8 cellular contexts compared by ENCODE assay signal in genomic region chr1:227762231-227762911, GRCh38.
A peak's percentile ranks its signal among the peaks of the same experiment; 100 is the strongest.
DNase-seq lines count a peak whose midpoint lies in the region; ATAC-seq and TF ChIP-seq lines count a peak whose summit lies in the region.

No MANE protein-coding gene starts in this region.

- TF ChIP-seq CTCF in GM12873 (IDR thresholded peaks at IDR 0.05; ENCODE audit: insufficient read depth, low read depth, low read length, missing control alignments) (peak; percentile 89), tibial artery (IDR thresholded peaks at IDR 0.05) (peak; percentile 69 to 82)

- no peak overlapping the region for H3K27ac ChIP-seq in tibial artery

- ATAC-seq in HG02678 (IDR thresholded peaks at IDR 0.05; ENCODE audit: unreplicated experiment) = peak; percentile 90

- H3K36me3 Mint-ChIP-seq in activated naive CD4-positive, alpha-beta T cell treated with anti-CD3 and anti-CD28 coated beads, Interleukin-2, amount 10 ng/mL, durations not matched to agents 7 days and 5 days = peaks cover 51% of the 10 kb centered on the region

- H3K4me3 Mint-ChIP-seq in activated naive CD4-positive, alpha-beta T cell treated with anti-CD3 and anti-CD28 coated beads, Interleukin-2, amount 10 ng/mL, durations not matched to agents 7 days and 5 days = peak overlapping the region; percentile 6

- CTCF ChIA-PET in activated naive CD4-positive, alpha-beta T cell treated with anti-CD3 and anti-CD28 coated beads, Interleukin-2, amount 10 ng/mL, durations not matched to agents 7 days and 5 days (lab: Charles Lee) = interaction anchor here (0.5 to 2.3 kb wide), 18 partner anchors 8 to 1983 kb away, joined by 3 to 13 read pairs (median 4); no protein-coding TSS in a partner anchor

- peaks cover 96% of the 10 kb centered on the region for H3K4me1 Mint-ChIP-seq in activated naive CD4-positive, alpha-beta T cell treated with anti-CD3 and anti-CD28 coated beads, Interleukin-2, amount 10 ng/mL, durations not matched to agents 7 days and 5 days

- H3K9me3 ChIP-seq in tibial artery = no peaks in the 10 kb centered on the region

- peak; percentile 63 for DNase-seq in NCI-H1105 (lab: John Stamatoyannopoulos, UW)
- DNase-seq in SKM-1 (lab: John Stamatoyannopoulos, UW; ENCODE audit: unreplicated experiment) = peak; percentile 83
- peak; percentile 95 for DNase-seq in activated naive CD4-positive, alpha-beta T cell treated with anti-CD3 and anti-CD28 coated beads, Interleukin-2, amount 10 ng/mL, durations not matched to agents 7 days and 5 days
- peak; percentile 77 for DNase-seq in glomerular visceral epithelial cell (ENCODE audit: extremely low spot score)
- DNase-seq in pons (ENCODE audit: low spot score) = peak; percentile 65
- peak; percentile 72 to 85 for DNase-seq in tibial artery

- peak overlapping the region; percentile 93 for H3K27ac Mint-ChIP-seq in activated naive CD4-positive, alpha-beta T cell treated with anti-CD3 and anti-CD28 coated beads, Interleukin-2, amount 10 ng/mL, durations not matched to agents 7 days and 5 days

- H3K27me3 ChIP-seq in tibial artery = no peaks in the 10 kb centered on the region

- H3K27me3 Mint-ChIP-seq in activated naive CD4-positive, alpha-beta T cell treated with anti-CD3 and anti-CD28 coated beads, Interleukin-2, amount 10 ng/mL, durations not matched to agents 7 days and 5 days = no peaks in the 10 kb centered on the region

- H3K9me3 Mint-ChIP-seq in activated naive CD4-positive, alpha-beta T cell treated with anti-CD3 and anti-CD28 coated beads, Interleukin-2, amount 10 ng/mL, durations not matched to agents 7 days and 5 days = no peaks in the 10 kb centered on the region

- peaks cover 27 to 71% (median 38%) of the 10 kb centered on the region in 3 donors for H3K36me3 ChIP-seq in tibial artery

- no peak overlapping the region for H3K4me3 ChIP-seq in tibial artery

- intact Hi-C loops in tibial artery (cut with DNase I; ENCODE audit: low total_unique reads) = loop anchor here (5.0 to 10.0 kb wide), 2 partner anchors 185 to 322 kb away; partner anchors contain the start of genes ARF1 and WNT9A

- H3K4me1 ChIP-seq in tibial artery = peaks cover 0 to 16% (median 6%) of the 10 kb centered on the region in 4 donors
